ENCODE assay signal across 11 cellular contexts in the genomic region with DNA sequence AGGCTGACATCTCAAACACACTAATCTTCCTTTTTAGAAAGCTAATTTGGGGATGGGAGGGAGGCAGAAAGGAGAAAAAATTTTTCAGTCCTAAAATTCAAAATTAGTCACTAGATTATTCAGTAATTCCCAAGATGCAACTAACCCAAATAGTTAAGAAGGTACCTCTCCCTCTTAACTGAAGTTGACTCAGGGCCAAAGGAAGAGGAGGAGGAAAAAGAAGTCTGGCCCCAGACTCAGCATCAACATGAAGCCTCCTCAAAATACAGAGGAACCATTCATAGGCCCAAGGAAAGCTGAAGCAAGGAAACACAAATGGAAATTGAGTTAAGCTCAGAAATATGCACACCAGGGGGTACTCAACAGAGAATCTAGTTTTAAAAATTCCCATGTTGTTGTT. TPM values are rescaled to one million over a fixed set of nuclear protein-coding genes. Genes with fewer than 3 reads are reported as not detected.
DNase-seq lines count a peak whose midpoint lies in the region; ATAC-seq and TF ChIP-seq lines count a peak whose summit lies in the region.
"Had no signal": no experiment of that assay in that cellular context is flagged by ENCODE, and none has a peak within 500 bp of the region (broad histone marks: within the 10 kb centered on the region; RNA-seq: fewer than 3 reads in every experiment).

No MANE protein-coding gene starts in this region.

- H3K4me3 ChIP-seq in HAP-1 (peak overlapping the region; percentile 19; the same call in 1 of the 2 replicates), brain microvascular endothelial cell (ENCODE audit: low read depth, low read length) (no peak overlapping the region)

- DNase-seq in A172 (ENCODE audit: low spot score) (peak; percentile 30), HAP-1 (ENCODE audit: low spot score in 2 of 2) (no peak), brain microvascular endothelial cell (peak; percentile 34), SKM-1 treated with dmso at 0.1 percent for 144 hours (lab: John Stamatoyannopoulos, UW; ENCODE audit: unreplicated experiment) (no peak)
- DNase-seq in activated effector memory CD4-positive, alpha-beta T cell treated with Interleukin-2 at 50 U/mL for 16 hours: no peak
- no peak for DNase-seq in activated naive CD4-positive, alpha-beta T cell treated with Interleukin-2 at 50 U/mL for 16 hours
- DNase-seq: GF-D8, left cardiac atrium, NCI-H1694 had no signal

- H3K27ac ChIP-seq in brain microvascular endothelial cell: peak overlapping the region; percentile 86
- H3K27ac ChIP-seq in layer of hippocampus (ENCODE audit: low read depth, low read length): peak overlapping the region; percentile 62

- peaks cover 42% of the 10 kb centered on the region for H3K4me1 ChIP-seq in HAP-1

- H3K27me3 ChIP-seq in HAP-1 (ENCODE audit: low read depth): no peaks in the 10 kb centered on the region
- no peaks in the 10 kb centered on the region for H3K27me3 ChIP-seq in brain microvascular endothelial cell (replicated peaks)
- no peaks in the 10 kb centered on the region for H3K27me3 ChIP-seq in layer of hippocampus (ENCODE audit: control insufficient read depth, insufficient read depth, low read length)

- H3K36me3 ChIP-seq in HAP-1 (replicated peaks) (peaks cover 39% of the 10 kb centered on the region), brain microvascular endothelial cell (replicated peaks) (peaks cover 12% of the 10 kb centered on the region)

- in situ Hi-C loops in HAP-1 (cut with MboI; ENCODE audit: low sequenced_read_pairs) (no loop called here), brain microvascular endothelial cell (cut with HindIII; ENCODE audit: low pct_ligation_motif_present, low sequenced_read_pairs) (no loop called here)

- ATAC-seq in HG03196 (IDR thresholded peaks at IDR 0.05; ENCODE audit: unreplicated experiment): no peak

- TF ChIP-seq CTCF in brain microvascular endothelial cell (IDR thresholded peaks at IDR 0.05; ENCODE audit: low read depth, low read length, missing control alignments): no peak

- H3K9me3 ChIP-seq in HAP-1: no peaks in the 10 kb centered on the region

RNA-seq across cellular contexts. Expression of gene CBX5, which starts 21.6 kb away (rescaled TPM):
- 46.2 and 47.6 TPM in 2 replicates for total RNA-seq in A172 (2014; rRNA removed; shearing (Covaris generic))

RNA-seq across cellular contexts. Expression of gene HNRNPA1, which starts 22.2 kb away (rescaled TPM):
- 508 and 537 TPM in 2 replicates for total RNA-seq in A172 (2014; rRNA removed; shearing (Covaris generic))

RNA-seq across cellular contexts. Expression of gene NFE2, which starts 42.5 kb away (rescaled TPM):
- 0.17 TPM in 1 of 2 replicates, not detected in the other for total RNA-seq in A172 (2014; rRNA removed; shearing (Covaris generic))

Comparison
In these comparisons a context has a peak if more than half of its experiments do, and no peak if none do; other contexts are left out.
1. DNase-seq: peak in A172 (single experiment) and brain microvascular endothelial cell (single experiment); none in HAP-1 (0 of 2), activated effector memory CD4-positive, alpha-beta T cell treated with Interleukin-2 at 50 U/mL for 16 hours (single experiment), activated naive CD4-positive, alpha-beta T cell treated with Interleukin-2 at 50 U/mL for 16 hours (single experiment) and SKM-1 treated with dmso at 0.1 percent for 144 hours (single experiment).